Comparison of ENCODE assay signal across 10 cellular contexts in genomic region chr6:1739220-1739619, GRCh38.
DNase-seq lines count a peak whose midpoint lies in the region; ATAC-seq lines count a peak whose summit lies in the region.
"Had no signal": no experiment of that assay in that cellular context is flagged by ENCODE, and none has a peak within 500 bp of the region (broad histone marks: within the 10 kb centered on the region; RNA-seq: fewer than 3 reads in every experiment).

No MANE protein-coding gene starts in this region.

- no peak for DNase-seq in stimulated activated naive CD4-positive, alpha-beta T cell (lab: John Stamatoyannopoulos, UW)
- DNase-seq in GOT3 (lab: John Stamatoyannopoulos, UW) (no peak), nucleus accumbens (lab: John Stamatoyannopoulos, UW) (no peak), CD1c-positive myeloid dendritic cell (ENCODE audit: extremely low spot score) (no peak)
- DNase-seq: activated T-cell treated with anti-CD3 and anti-CD28 coated beads, Interleukin-2, amount 50 U/mL, for 48 hours; stimulated activated CD4-positive, alpha-beta T cell treated with anti-CD3 and anti-CD28 coated beads, Interleukin-4, amount 100 ng/mL, for 24 hours had no signal

- ATAC-seq in GM18499 (IDR thresholded peaks at IDR 0.05; ENCODE audit: insufficient read depth, unreplicated experiment) = peak; percentile 17
- peak; percentile 22 for ATAC-seq in GM19467 (IDR thresholded peaks at IDR 0.05; ENCODE audit: unreplicated experiment)
- peak; percentile 17 for ATAC-seq in HG02884 (IDR thresholded peaks at IDR 0.05; ENCODE audit: unreplicated experiment)
- peak; percentile 28 for ATAC-seq in HG03520 (IDR thresholded peaks at IDR 0.05; ENCODE audit: unreplicated experiment)
